In genomic region chr19:11483176-11484111, GRCh38 we compare ENCODE assay signal across 12 cellular contexts. TPM values are rescaled to one million over a fixed set of nuclear protein-coding genes. Genes with fewer than 3 reads are reported as not detected.
DNase-seq lines count a peak whose midpoint lies in the region; ATAC-seq and TF ChIP-seq lines count a peak whose summit lies in the region.
"Had no signal": no experiment of that assay in that cellular context is flagged by ENCODE, and none has a peak within 500 bp of the region (broad histone marks: within the 10 kb centered on the region; RNA-seq: fewer than 3 reads in every experiment).

No MANE protein-coding gene starts in this region.

- no peak overlapping the region for H3K4me3 ChIP-seq in Caco-2 (ENCODE audit: low read depth, low read length)

- no peaks in the 10 kb centered on the region for H4K20me1 ChIP-seq in H9 (ENCODE audit: control insufficient read depth, insufficient read depth, insufficient read length)

- no peaks in the 10 kb centered on the region; the same call in 1 of the 2 replicates for H3K27me3 ChIP-seq in Caco-2 (replicated peaks; ENCODE audit: control insufficient read depth, insufficient read depth, low read length)
- H3K27me3 ChIP-seq in H9 (ENCODE audit: insufficient read depth, low read length), result peaks cover 12% of the 10 kb centered on the region; the same call in 1 of the 2 replicates

- peaks cover 7% of the 10 kb centered on the region for H3K23me2 ChIP-seq in H9 (ENCODE audit: insufficient read length, low read depth, low read length, poor library complexity, severe bottlenecking)

- H4K5ac ChIP-seq in H9 (ENCODE audit: insufficient read length, low read depth, low read length), result no peak overlapping the region

- H3K9me3 ChIP-seq in Caco-2 (no peaks in the 10 kb centered on the region), H9 (ENCODE audit: control insufficient read depth, low read depth, low read length) (no peaks in the 10 kb centered on the region)
- H3K9me3 ChIP-seq: right lobe of liver had no signal

- H3K23ac ChIP-seq in H9 (ENCODE audit: insufficient read length, low read depth, low read length), result no peak overlapping the region

- no peaks in the 10 kb centered on the region for H3K36me3 ChIP-seq in Caco-2 (ENCODE audit: control insufficient read depth, insufficient read depth, low read length)
- H3K36me3 ChIP-seq: right lobe of liver had no signal

- no peak overlapping the region for H2BK20ac ChIP-seq in H9 (ENCODE audit: low read depth, low read length, poor library complexity, severe bottlenecking)

- H3K27ac Mint-ChIP-seq in Caco-2 (ENCODE audit: unreplicated experiment) (no peak overlapping the region), H9 (no peak overlapping the region), natural killer cell (peak overlapping the region in 1 of 2 donors; percentile 89)
- peak overlapping the region; percentile 49 for H3K27ac Mint-ChIP-seq in activated naive CD8-positive, alpha-beta T cell treated with anti-CD3 and anti-CD28 coated beads for 36 hours

- H2BK15ac ChIP-seq in H9 (ENCODE audit: low read depth, low read length), result no peak overlapping the region

- H3K27me3 Mint-ChIP-seq in Caco-2 (ENCODE audit: insufficient read depth, unreplicated experiment) (peaks cover 8% of the 10 kb centered on the region), H9 (ENCODE audit: low read depth) (peaks cover 29% of the 10 kb centered on the region), natural killer cell (ENCODE audit: low read depth in 2 of 2) (peaks cover 20 to 21% of the 10 kb centered on the region in 2 donors)
- H3K27me3 Mint-ChIP-seq in activated naive CD8-positive, alpha-beta T cell treated with anti-CD3 and anti-CD28 coated beads for 36 hours, result peaks cover 32% of the 10 kb centered on the region

- BruUV-seq in Caco-2 (replicated peaks; lab: Mats Ljungman, UMichigan), result no TSS peak

- ATAC-seq in natural killer cell (no peak), GM18861 (IDR thresholded peaks at IDR 0.05; ENCODE audit: unreplicated experiment) (no peak)

- no peak for TF ChIP-seq CTCF in Caco-2 (IDR thresholded peaks at IDR 0.05; ENCODE audit: insufficient read depth in 1 of 2, low read depth in 1 of 2, low read length in 1 of 2, severe bottlenecking in 1 of 2, unreplicated experiment in 1 of 2)
- no peak for TF ChIP-seq CTCF in H9 (conservative IDR thresholded peaks at IDR 0.05)
- no peak for TF ChIP-seq CTCF in natural killer cell (IDR thresholded peaks at IDR 0.05)

- no peak overlapping the region for H2BK120ac ChIP-seq in H9 (ENCODE audit: low read depth, low read length, poor library complexity, severe bottlenecking)

- H3K4me3 Mint-ChIP-seq in Caco-2 (ENCODE audit: unreplicated experiment) (peak overlapping the region; percentile 71), H9 (peak overlapping the region in 1 of 2 experiments; percentile 73; a peak in 2 of 5 replicates), natural killer cell (peak overlapping the region; percentile 47)
- H3K4me3 Mint-ChIP-seq in activated naive CD8-positive, alpha-beta T cell treated with anti-CD3 and anti-CD28 coated beads for 36 hours, result peak overlapping the region; percentile 74

- no peak overlapping the region for H3K27ac ChIP-seq in H9 (ENCODE audit: insufficient read length, low read depth, low read length)
- H3K27ac ChIP-seq: right lobe of liver had no signal

- intact Hi-C loops in Caco-2 (cut with micrococcal nuclease; ENCODE audit: unreplicated experiment), result no loop called here
- intact Hi-C loops in natural killer cell (cut with micrococcal nuclease), result loop anchor here (5.0 kb wide), 1 partner anchor 356 kb away; no protein-coding TSS in a partner anchor

- no peak overlapping the region for H2BK5ac ChIP-seq in H9 (ENCODE audit: insufficient read length, low read length)

- H2BK12ac ChIP-seq in H9 (ENCODE audit: insufficient read length, low read depth, low read length), result no peak overlapping the region

- WGBS in H9 (ENCODE audit: extremely low coverage, insufficient read length, low lambda C conversion rate), result no CpG with 5 or more reads among the region's 61 CpGs

- H3K4me1 Mint-ChIP-seq in Caco-2 (ENCODE audit: low read depth, unreplicated experiment) (no peaks in the 10 kb centered on the region), H9 (peaks cover 4 to 15% of the 10 kb centered on the region in 2 experiments; a peak in 3 of 4 replicates), natural killer cell (peaks cover 15 to 30% of the 10 kb centered on the region in 2 donors)
- H3K4me1 Mint-ChIP-seq in activated naive CD8-positive, alpha-beta T cell treated with anti-CD3 and anti-CD28 coated beads for 36 hours, result peaks cover 18% of the 10 kb centered on the region

- H3K4me1 ChIP-seq in Caco-2, result peaks cover 16% of the 10 kb centered on the region
- no peaks in the 10 kb centered on the region for H3K4me1 ChIP-seq in H9 (ENCODE audit: insufficient read depth, low read length)

- H4K8ac ChIP-seq in H9 (replicated peaks; ENCODE audit: insufficient read length, low read depth, low read length), result no peak overlapping the region

- no peak overlapping the region for H3K14ac ChIP-seq in H9 (ENCODE audit: insufficient read depth, low read length)

- H2AFZ ChIP-seq in H9 (ENCODE audit: low read length), result no peak overlapping the region

- DNase-seq in Caco-2, result no peak
- peak; percentile 77 for DNase-seq in H9
- DNase-seq in activated naive CD8-positive, alpha-beta T cell treated with anti-CD3 and anti-CD28 coated beads for 36 hours, result no peak
- DNase-seq in natural killer cell, result no peak
- DNase-seq in AML-193 (lab: John Stamatoyannopoulos, UW), result no peak
- DNase-seq in NCI-H128 (lab: John Stamatoyannopoulos, UW; ENCODE audit: unreplicated experiment), result no peak

- no peak overlapping the region for H3K9ac ChIP-seq in H9 (ENCODE audit: extremely low read depth, insufficient read length, low read length)

- H3K79me1 ChIP-seq in H9 (ENCODE audit: insufficient read depth, low read depth, low read length, poor library complexity, severe bottlenecking), result no peaks in the 10 kb centered on the region

- H3K4me2 ChIP-seq in H9 (ENCODE audit: insufficient read depth, insufficient read length, low read length), result no peak overlapping the region

- H3T11ph ChIP-seq in H9 (ENCODE audit: low read length), result no peak overlapping the region

- no peak overlapping the region for H3K18ac ChIP-seq in H9 (ENCODE audit: insufficient read length, low read depth, low read length)

- H2AK5ac ChIP-seq in H9 (ENCODE audit: insufficient read length, low read length), result no peak overlapping the region

- H3K36me3 Mint-ChIP-seq in Caco-2 (ENCODE audit: insufficient read depth, unreplicated experiment) (peaks cover 20% of the 10 kb centered on the region), H9 (ENCODE audit: insufficient read depth in 1 of 3, low read depth in 3 of 3) (no peaks in the 10 kb centered on the region; a peak in 1 of 7 replicates), natural killer cell (no peaks in the 10 kb centered on the region)
- H3K36me3 Mint-ChIP-seq in activated naive CD8-positive, alpha-beta T cell treated with anti-CD3 and anti-CD28 coated beads for 36 hours, result peaks cover 16% of the 10 kb centered on the region

- no peak overlapping the region for H3K4ac ChIP-seq in H9 (ENCODE audit: low read depth, low read length)

- POLR2A ChIA-PET in Caco-2 (lab: Charles Lee), result interaction anchor here (1.0 to 1.6 kb wide), 5 partner anchors 7 to 109 kb away, joined by 3 to 7 read pairs (median 5); partner anchors contain the start of genes RGL3 and SWSAP1

- CTCF ChIA-PET in Caco-2 (lab: Charles Lee), result interaction anchor here (0.6 to 1.7 kb wide), 10 partner anchors 7 to 109 kb away, joined by 3 to 42 read pairs (median 6); partner anchors contain the start of genes ODAD3, PRKCSH and SWSAP1

- H3K9me3 Mint-ChIP-seq in Caco-2 (ENCODE audit: unreplicated experiment), result no peaks in the 10 kb centered on the region
- peaks cover 0 to 4% of the 10 kb centered on the region in 2 experiments; a peak in 3 of 5 replicates for H3K9me3 Mint-ChIP-seq in H9
- no peaks in the 10 kb centered on the region for H3K9me3 Mint-ChIP-seq in activated naive CD8-positive, alpha-beta T cell treated with anti-CD3 and anti-CD28 coated beads for 36 hours
- no peaks in the 10 kb centered on the region for H3K9me3 Mint-ChIP-seq in natural killer cell
- H3K9me3 Mint-ChIP-seq: dendritic cell treated with granulocyte-macrophage colony-stimulating factor and Interleukin-4, amounts not matched to agents 40 ng/mL and 50 ng/mL, for 4 days had no signal

- no peak overlapping the region for H3K56ac ChIP-seq in H9 (ENCODE audit: insufficient read length, low read depth, low read length)

- no peaks in the 10 kb centered on the region for H3K79me2 ChIP-seq in H9 (ENCODE audit: insufficient read depth, low read length)

- no peak overlapping the region for H4K91ac ChIP-seq in H9 (ENCODE audit: insufficient read length, low read depth, low read length)

RNA-seq across cellular contexts. Expression of gene ELAVL3, which starts 2.6 kb away (rescaled TPM):
- total RNA-seq in Caco-2 (2022) (not detected in 2 replicates), H9 (2021) (1.2 and 1.4 TPM in 2 replicates), natural killer cell (not detected)
- total RNA-seq in activated naive CD8-positive, alpha-beta T cell treated with anti-CD3 and anti-CD28 coated beads for 36 hours, result not detected
- total RNA-seq: Calu3, fibroblast of villous mesenchyme, NCI-H460, right lobe of liver had no signal

RNA-seq across cellular contexts. Expression of gene ZNF653, which starts 22.2 kb away (rescaled TPM):
- total RNA-seq in Caco-2 (2022), result 6.1 and 8.9 TPM in 2 replicates
- total RNA-seq in H9 (2021), result 9.1 and 11.6 TPM in 2 replicates
- 10 to 100 TPM; 12.9 to 13.1 TPM for total RNA-seq in activated naive CD8-positive, alpha-beta T cell treated with anti-CD3 and anti-CD28 coated beads for 36 hours
- total RNA-seq in natural killer cell, result 10 to 100 TPM in 2 of 3 donors, 1 to 10 TPM in 1; 9.9 to 15.4 (median 10.8) TPM

RNA-seq across cellular contexts. Expression of gene ECSIT, which starts 45.5 kb away (rescaled TPM):
- 39.8 and 44.8 TPM in 2 replicates for total RNA-seq in Caco-2 (2022)
- 40.0 and 42.4 TPM in 2 replicates for total RNA-seq in H9 (2021)
- 10 to 100 TPM; 46.7 to 51.7 TPM for total RNA-seq in activated naive CD8-positive, alpha-beta T cell treated with anti-CD3 and anti-CD28 coated beads for 36 hours
- total RNA-seq in natural killer cell, result 10 to 100 TPM; 23.6 to 24.5 (median 24.1) TPM

RNA-seq across cellular contexts. Expression of gene PRKCSH, which starts 48.0 kb away (rescaled TPM):
- total RNA-seq in Caco-2 (2022) (412 and 456 TPM in 2 replicates), H9 (2021) (431 and 437 TPM in 2 replicates), natural killer cell (100 to 1,000 TPM; 320 to 367 (median 327) TPM)
- 100 to 1,000 TPM; 212 to 222 TPM for total RNA-seq in activated naive CD8-positive, alpha-beta T cell treated with anti-CD3 and anti-CD28 coated beads for 36 hours

RNA-seq across cellular contexts. Expression of gene ODAD3, which starts 48.5 kb away (rescaled TPM):
- total RNA-seq in Caco-2 (2022) (not detected in 2 replicates), H9 (2021) (2.2 and 2.5 TPM in 2 replicates), natural killer cell (not detected)
- total RNA-seq in activated naive CD8-positive, alpha-beta T cell treated with anti-CD3 and anti-CD28 coated beads for 36 hours, result under 1 TPM; 0.27 to 0.32 TPM
- total RNA-seq: Calu3 had no signal
